Comparison of ENCODE assay signal across 13 cellular contexts in the genomic region with DNA sequence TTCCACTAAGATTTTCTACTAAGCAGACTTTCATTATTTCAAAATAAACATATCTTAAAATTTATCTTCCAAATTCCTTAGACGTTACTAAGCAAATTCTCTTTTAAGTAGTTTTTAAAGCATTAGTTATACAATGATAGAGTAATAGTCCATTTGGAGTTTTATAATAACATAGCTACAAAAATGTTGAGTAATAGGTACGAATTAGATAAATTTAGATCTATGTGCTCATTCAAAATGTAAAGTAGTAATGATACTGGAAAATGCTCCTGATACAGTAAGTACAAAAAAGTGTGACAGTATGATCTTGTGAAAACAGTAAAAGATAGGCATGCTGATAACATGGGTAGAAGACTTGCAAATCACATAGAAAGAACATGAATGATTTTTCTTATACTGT. TPM values are rescaled to one million over a fixed set of nuclear protein-coding genes. Genes with fewer than 3 reads are reported as not detected.
DNase-seq lines count a peak whose midpoint lies in the region; ATAC-seq and TF ChIP-seq lines count a peak whose summit lies in the region.
"Had no signal": no experiment of that assay in that cellular context is flagged by ENCODE, and none has a peak within 500 bp of the region (broad histone marks: within the 10 kb centered on the region; RNA-seq: fewer than 3 reads in every experiment).

No MANE protein-coding gene starts in this region.

- CTCF ChIA-PET in CD8-positive, alpha-beta T cell (lab: Charles Lee), result interaction anchor here (1.6 kb wide), 1 partner anchor 80 kb away, joined by 4 read pairs; no protein-coding TSS in a partner anchor

- H3K27ac Mint-ChIP-seq in CD8-positive, alpha-beta T cell, result peak overlapping the region; percentile 28
- H3K27ac Mint-ChIP-seq in IgD-negative memory B cell, result peak overlapping the region in 2 of 3 donors; percentile 10 to 64
- peak overlapping the region in 1 of 2 donors; percentile 55 for H3K27ac Mint-ChIP-seq in effector memory CD8-positive, alpha-beta T cell
- peak overlapping the region; percentile 78 to 94 for H3K27ac Mint-ChIP-seq in natural killer cell
- H3K27ac Mint-ChIP-seq: activated CD4-positive, alpha-beta memory T cell treated with anti-CD3 and anti-CD28 coated beads, Interleukin-2, amount 10 ng/mL, durations not matched to agents 7 days and 5 days had no signal

- peaks cover 34% of the 10 kb centered on the region for H3K36me3 Mint-ChIP-seq in CD8-positive, alpha-beta T cell
- peaks cover 6% of the 10 kb centered on the region for H3K36me3 Mint-ChIP-seq in IgD-negative memory B cell
- peaks cover 21% of the 10 kb centered on the region for H3K36me3 Mint-ChIP-seq in effector memory CD8-positive, alpha-beta T cell (ENCODE audit: insufficient read depth)
- no peaks in the 10 kb centered on the region for H3K36me3 Mint-ChIP-seq in natural killer cell

- peaks cover 71% of the 10 kb centered on the region for H3K4me1 Mint-ChIP-seq in CD8-positive, alpha-beta T cell (ENCODE audit: low read depth)
- peaks cover 43 to 61% (median 60%) of the 10 kb centered on the region in 3 donors for H3K4me1 Mint-ChIP-seq in IgD-negative memory B cell
- H3K4me1 Mint-ChIP-seq in effector memory CD8-positive, alpha-beta T cell (ENCODE audit: low read depth in 2 of 2), result peaks cover 24 to 52% of the 10 kb centered on the region in 2 donors
- peaks cover 56% of the 10 kb centered on the region in 2 donors for H3K4me1 Mint-ChIP-seq in natural killer cell

- H3K9me3 Mint-ChIP-seq in CD8-positive, alpha-beta T cell, result no peaks in the 10 kb centered on the region
- no peaks in the 10 kb centered on the region for H3K9me3 Mint-ChIP-seq in IgD-negative memory B cell
- H3K9me3 Mint-ChIP-seq in effector memory CD8-positive, alpha-beta T cell, result no peaks in the 10 kb centered on the region
- no peaks in the 10 kb centered on the region for H3K9me3 Mint-ChIP-seq in natural killer cell
- H3K9me3 Mint-ChIP-seq: activated CD4-positive, alpha-beta memory T cell treated with anti-CD3 and anti-CD28 coated beads, Interleukin-2, amount 10 ng/mL, durations not matched to agents 7 days and 5 days had no signal

- DNase-seq in CD8-positive, alpha-beta T cell, result no peak
- no peak for DNase-seq in effector memory CD8-positive, alpha-beta T cell
- DNase-seq in natural killer cell (no peak), sciatic nerve (ENCODE audit: low spot score) (no peak), SHP77 treated with DMSO at 0.1 percent for 48 hours (lab: John Stamatoyannopoulos, UW) (no peak)
- no peak for DNase-seq in activated naive CD4-positive, alpha-beta T cell (lab: John Stamatoyannopoulos, UW)
- DNase-seq: activated CD4-positive, alpha-beta memory T cell treated with anti-CD3 and anti-CD28 coated beads, Interleukin-2, amount 10 ng/mL, durations not matched to agents 7 days and 5 days; activated naive CD4-positive, alpha-beta T cell treated with anti-CD3 and anti-CD28 coated beads, Interleukin-2, amount 50 U/mL, for 16 hours; esophagus squamous epithelium; NCI-H1105 had no signal

- H3K4me3 ChIP-seq in CD8-positive, alpha-beta T cell (ENCODE audit: low read depth, low read length), result no peak overlapping the region

- H3K27me3 Mint-ChIP-seq in CD8-positive, alpha-beta T cell (ENCODE audit: low read depth), result no peaks in the 10 kb centered on the region
- H3K27me3 Mint-ChIP-seq in IgD-negative memory B cell (no peaks in the 10 kb centered on the region), natural killer cell (ENCODE audit: low read depth in 2 of 2) (no peaks in the 10 kb centered on the region)
- H3K27me3 Mint-ChIP-seq in effector memory CD8-positive, alpha-beta T cell, result no peaks in the 10 kb centered on the region
- H3K27me3 Mint-ChIP-seq: activated CD4-positive, alpha-beta memory T cell treated with anti-CD3 and anti-CD28 coated beads, Interleukin-2, amount 10 ng/mL, durations not matched to agents 7 days and 5 days had no signal

- H3K27me3 ChIP-seq in CD8-positive, alpha-beta T cell (ENCODE audit: insufficient read depth, low read length), result no peaks in the 10 kb centered on the region
- H3K27me3 ChIP-seq: esophagus squamous epithelium had no signal

- H3K4me3 Mint-ChIP-seq in CD8-positive, alpha-beta T cell, result peak overlapping the region; percentile 8
- H3K4me3 Mint-ChIP-seq in IgD-negative memory B cell (peak overlapping the region in 3 of 4 donors; percentile 5 to 90 (median 75)), natural killer cell (peak overlapping the region; percentile 55)
- H3K4me3 Mint-ChIP-seq in effector memory CD8-positive, alpha-beta T cell, result peak overlapping the region; percentile 5 to 13
- H3K4me3 Mint-ChIP-seq: activated CD4-positive, alpha-beta memory T cell treated with anti-CD3 and anti-CD28 coated beads, Interleukin-2, amount 10 ng/mL, durations not matched to agents 7 days and 5 days had no signal

- no peak for ATAC-seq in CD8-positive, alpha-beta T cell
- ATAC-seq in effector memory CD8-positive, alpha-beta T cell (replicated peaks), result no peak
- no peak for ATAC-seq in natural killer cell
- no peak for ATAC-seq in sciatic nerve
- ATAC-seq in HG03457 (IDR thresholded peaks at IDR 0.05; ENCODE audit: unreplicated experiment), result no peak

- H3K36me3 ChIP-seq in CD8-positive, alpha-beta T cell (ENCODE audit: insufficient read depth, low read length), result no peaks in the 10 kb centered on the region
- H3K36me3 ChIP-seq: esophagus squamous epithelium had no signal

- no peak for TF ChIP-seq CTCF in CD8-positive, alpha-beta T cell (IDR thresholded peaks at IDR 0.05)
- no peak for TF ChIP-seq CTCF in natural killer cell (IDR thresholded peaks at IDR 0.05)

- POLR2A ChIA-PET in CD8-positive, alpha-beta T cell (lab: Charles Lee), result interaction anchor here (6.9 kb wide), 1 partner anchor 63 kb away, joined by 112 read pairs; the partner anchor contains the start of gene TMEM243

- H3K9me3 ChIP-seq in CD8-positive, alpha-beta T cell (ENCODE audit: low read length), result no peaks in the 10 kb centered on the region
- H3K9me3 ChIP-seq: esophagus squamous epithelium had no signal

- intact Hi-C loops in CD8-positive, alpha-beta T cell (cut with DNase I, micrococcal nuclease), result loop anchor here in 1 of 2 experiments (5.0 kb wide), 1 partner anchor 716 kb away; no protein-coding TSS in a partner anchor
- intact Hi-C loops in natural killer cell (cut with micrococcal nuclease), result loop anchor here (10.0 kb wide), 1 partner anchor 188 kb away; the partner anchor contains the start of gene CROT
- intact Hi-C loops in sciatic nerve (cut with DNase I), result no loop called here

- no peak overlapping the region for H3K27ac ChIP-seq in CD8-positive, alpha-beta T cell (ENCODE audit: low read depth, low read length)
- H3K27ac ChIP-seq: C4-2B, esophagus squamous epithelium had no signal

- H3K4me1 ChIP-seq in CD8-positive, alpha-beta T cell (ENCODE audit: insufficient read depth, low read length), result peaks cover 44% of the 10 kb centered on the region

RNA-seq across cellular contexts. Expression of gene DMTF1, which starts 4.5 kb away (rescaled TPM):
- total RNA-seq in CD8-positive, alpha-beta T cell, result 100 to 1,000 TPM in 1 of 2 experiments, 10 to 100 TPM in 1; 97.9 to 103 TPM
- polyA plus RNA-seq in IgD-negative memory B cell, result 35.1 TPM
- total RNA-seq in natural killer cell (100 to 1,000 TPM; 154 to 178 (median 160) TPM), sciatic nerve (147 TPM)

Comparison
In these comparisons a context has a peak if more than half of its experiments do, and no peak if none do; other contexts are left out.
1. H3K4me3 Mint-ChIP-seq: peak in every context shown above with its lines; median percentile 75 in IgD-negative memory B cell; 55 in natural killer cell; 9 in effector memory CD8-positive, alpha-beta T cell; 8 in CD8-positive, alpha-beta T cell.